1 cellular context compared by ENCODE assay signal in genomic region chr17:60128171-60128859, GRCh38.
TF ChIP-seq lines count a peak whose summit lies in the region.

No MANE protein-coding gene starts in this region.

TF ChIP-seq in endothelial cell of umbilical vein, 7 proteins besides CTCF, POLR2A, EP300 and RAD21:
- no peak for TF ChIP-seq MYC (IDR thresholded peaks at IDR 0.05; ENCODE audit: low read depth, low read length)
- TF ChIP-seq MAX (IDR thresholded peaks at IDR 0.05; ENCODE audit: insufficient read depth, insufficient read length) = no peak
- TF ChIP-seq JUN (IDR thresholded peaks at IDR 0.05; ENCODE audit: borderline replicate concordance, insufficient read depth, insufficient read length, low read depth) = no peak
